19 cellular contexts compared by ENCODE assay signal in the genomic region with DNA sequence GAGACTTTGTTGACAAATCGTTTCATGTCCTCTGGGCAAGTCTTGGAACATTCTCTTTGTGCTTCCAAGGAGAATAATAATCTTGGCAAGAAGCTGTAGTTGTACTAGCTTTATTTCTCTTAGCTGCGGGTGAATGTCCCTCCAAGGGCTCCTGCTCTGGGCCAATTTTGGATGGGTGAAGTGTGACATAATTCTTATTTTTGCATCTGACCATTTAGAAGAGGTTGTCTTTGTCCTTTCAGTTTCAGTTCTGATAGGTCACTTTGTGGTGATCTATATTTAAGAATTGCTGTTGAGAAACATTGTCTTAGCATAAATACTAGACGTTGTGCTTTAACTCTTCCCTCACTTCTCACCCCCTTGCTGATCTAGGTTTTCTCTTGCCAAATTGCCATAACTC.
A peak's percentile ranks its signal among the peaks of the same experiment; 100 is the strongest.
DNase-seq lines count a peak whose midpoint lies in the region; TF ChIP-seq lines count a peak whose summit lies in the region.
"Had no signal": no experiment of that assay in that cellular context is flagged by ENCODE, and none has a peak within 500 bp of the region (broad histone marks: within the 10 kb centered on the region; RNA-seq: fewer than 3 reads in every experiment).

No MANE protein-coding gene starts in this region.

- no peaks in the 10 kb centered on the region for H4K20me1 ChIP-seq in Loucy (ENCODE audit: insufficient read depth, low read length, poor library complexity, severe bottlenecking)

- H3K9ac ChIP-seq in Loucy (ENCODE audit: low read depth, low read length, poor library complexity, severe bottlenecking): no peak overlapping the region

- H3K9me3 ChIP-seq in Loucy (ENCODE audit: insufficient read depth, low read depth, low read length): no peaks in the 10 kb centered on the region
- H3K9me3 ChIP-seq: sigmoid colon, SJSA1, upper lobe of left lung had no signal

- H3K27me3 ChIP-seq in Loucy (ENCODE audit: insufficient read depth, low read length, poor library complexity, severe bottlenecking): no peaks in the 10 kb centered on the region
- H3K27me3 ChIP-seq: sigmoid colon, SJSA1, upper lobe of left lung had no signal

- no peaks in the 10 kb centered on the region for H3F3A ChIP-seq in Loucy (ENCODE audit: low read depth)

- DNase-seq in AG08395 (ENCODE audit: low spot score) (peak; percentile 4), fibroblast of villous mesenchyme (ENCODE audit: low read depth) (peak; percentile 33), putamen (ENCODE audit: low spot score) (peak; percentile 4), H4 (ENCODE audit: low spot score) (no peak), cerebellar nuclear complex (lab: John Stamatoyannopoulos, UW) (no peak), NCI-H748 (lab: John Stamatoyannopoulos, UW; ENCODE audit: unreplicated experiment) (no peak)
- no peak for DNase-seq in stimulated activated CD4-positive, alpha-beta T cell treated with anti-CD3 and anti-CD28 coated beads, Interleukin-15, amount 100 ng/mL, for 24 hours
- DNase-seq: ACHN; activated CD4-positive, alpha-beta T cell treated with anti-CD3 and anti-CD28 coated beads, Interleukin-2, amount 50 U/mL, for 1 hour; activated naive CD8-positive, alpha-beta T cell treated with anti-CD3 and anti-CD28 coated beads for 36 hours; activated T-cell treated with anti-CD3 and anti-CD28 coated beads, Interleukin-2, amount 50 U/mL, for 24 hours; endodermal cell; foreskin melanocyte; mesendoderm; NCI-H1092 treated with DMSO at 0.1 percent for 48 hours; sigmoid colon; upper lobe of left lung had no signal

- no peaks in the 10 kb centered on the region for H3K36me3 ChIP-seq in Loucy (ENCODE audit: insufficient read depth, low read length)
- H3K36me3 ChIP-seq: sigmoid colon, SJSA1, upper lobe of left lung had no signal

- H2AFZ ChIP-seq in Loucy (ENCODE audit: low read length): peak overlapping the region; percentile 40; the same call in 1 of the 2 replicates

- H3K4me1 ChIP-seq in Loucy (ENCODE audit: insufficient read depth, low read length, poor library complexity, severe bottlenecking): no peaks in the 10 kb centered on the region
- H3K4me1 ChIP-seq: SJSA1, upper lobe of left lung had no signal

- H3K4me2 ChIP-seq in Loucy (ENCODE audit: low read depth, low read length, poor library complexity, severe bottlenecking): peak overlapping the region; percentile 25

- no peak overlapping the region for H3K4me3 ChIP-seq in Loucy (ENCODE audit: low read length, poor library complexity, severe bottlenecking)
- no peak overlapping the region for H3K4me3 ChIP-seq in fibroblast of villous mesenchyme (ENCODE audit: low read depth, low read length)
- H3K4me3 ChIP-seq: sigmoid colon, SJSA1, upper lobe of left lung had no signal

- no peaks in the 10 kb centered on the region for H3K9me2 ChIP-seq in Loucy (replicated peaks; ENCODE audit: low read depth, low read length)

- no peaks in the 10 kb centered on the region for H3K79me2 ChIP-seq in Loucy (ENCODE audit: insufficient read depth, low read length)

- no peak for TF ChIP-seq CTCF in Loucy (conservative IDR thresholded peaks at IDR 0.05; ENCODE audit: low read length)
- no peak for TF ChIP-seq CTCF in fibroblast of villous mesenchyme (IDR thresholded peaks at IDR 0.05; ENCODE audit: insufficient read depth, low read depth, low read length)

Comparison
In these comparisons a context has a peak if more than half of its experiments do, and no peak if none do; other contexts are left out.
1. DNase-seq: peak in AG08395 (single experiment), fibroblast of villous mesenchyme (single experiment) and putamen (single experiment); none in stimulated activated CD4-positive, alpha-beta T cell treated with anti-CD3 and anti-CD28 coated beads, Interleukin-15, amount 100 ng/mL, for 24 hours (single experiment), H4 (single experiment), cerebellar nuclear complex (0 of 2) and NCI-H748 (single experiment).